ENCODE assay signal across 15 cellular contexts in the genomic region with DNA sequence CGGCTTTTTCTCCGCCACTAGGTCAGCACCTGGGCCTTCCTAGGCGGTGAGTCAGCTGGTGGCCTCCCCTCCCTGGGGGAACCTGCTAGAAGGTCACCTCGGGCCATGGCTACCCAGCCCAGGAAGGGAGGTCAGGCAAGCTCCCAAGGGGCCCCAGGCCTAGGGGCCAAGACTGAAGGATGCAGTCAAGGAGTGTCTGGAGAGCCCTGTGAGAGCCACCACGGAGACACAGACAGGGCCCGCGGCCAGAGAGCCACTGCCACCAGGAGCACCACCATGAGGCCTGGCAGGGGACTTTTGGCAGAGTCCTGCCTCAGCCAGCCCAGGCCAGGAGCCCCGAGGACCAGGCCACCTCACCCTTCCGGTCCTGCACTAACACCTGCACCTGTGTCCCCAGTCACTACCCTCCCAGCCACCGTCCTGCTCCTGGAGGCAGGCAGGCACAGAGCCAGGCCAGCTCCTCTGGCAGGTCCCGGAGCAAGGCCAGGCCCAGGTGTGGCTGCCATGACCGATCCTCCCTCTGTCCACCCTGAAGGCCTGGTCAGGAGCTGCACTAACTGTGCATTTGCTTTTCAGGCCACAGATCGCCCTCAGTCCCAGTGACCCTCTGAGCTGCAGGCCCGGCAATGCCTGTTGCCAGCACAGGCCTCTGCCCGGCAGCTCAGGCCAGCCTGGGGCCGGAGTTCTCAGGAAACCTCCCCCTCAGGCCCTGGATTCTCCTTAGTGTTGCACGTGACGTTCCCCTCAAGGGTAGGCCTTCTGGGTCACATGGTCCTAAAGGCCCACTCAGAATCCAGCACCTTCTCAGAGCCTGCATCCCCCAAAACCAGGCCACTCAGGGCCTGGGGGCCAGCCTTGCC. TPM values are rescaled to one million over a fixed set of nuclear protein-coding genes. Genes with fewer than 3 reads are reported as not detected.
DNase-seq lines count a peak whose midpoint lies in the region; ATAC-seq and TF ChIP-seq lines count a peak whose summit lies in the region.
"Had no signal": no experiment of that assay in that cellular context is flagged by ENCODE, and none has a peak within 500 bp of the region (broad histone marks: within the 10 kb centered on the region; RNA-seq: fewer than 3 reads in every experiment).

No MANE protein-coding gene starts in this region.

- H3K9me3 ChIP-seq in BLaER1 (no peaks in the 10 kb centered on the region), trophoblast cell (ENCODE audit: insufficient read depth, low read depth, low read length) (peaks cover 1% of the 10 kb centered on the region)
- H3K9me3 ChIP-seq: neutrophil had no signal

- no TSS peak for BruUV-seq in MCF 10A (replicated peaks; lab: Mats Ljungman, UMichigan)

- H3K4me3 ChIP-seq in BLaER1 (peak overlapping the region; percentile 46), trophoblast cell (ENCODE audit: low read depth, low read length) (no peak overlapping the region)
- H3K4me3 ChIP-seq: coronary artery had no signal

- DNase-seq in activated B cell treated with CpG ODN at 0.5 μM for 24 hours (no peak), kidney tubule cell (ENCODE audit: low spot score) (peak; percentile 58), trophoblast cell (peak; percentile 92), MCF 10A (ENCODE audit: unreplicated experiment) (no peak), NCI-H1694 treated with DMSO at 0.1 percent for 48 hours (lab: John Stamatoyannopoulos, UW) (no peak), posterior vena cava (ENCODE audit: low spot score) (no peak)
- DNase-seq: amniotic stem cell; HCEC 1CT; NCI-H1092; NK-92 treated with Interleukin-12 subunit alpha and Interleukin-12 subunit beta, amount 100 ng/mL, for 24 hours had no signal

- H3K23ac ChIP-seq in trophoblast cell (ENCODE audit: low read length): no peak overlapping the region

- H3K36me3 Mint-ChIP-seq in activated B cell treated with CpG ODN at 0.5 μM for 24 hours (ENCODE audit: low read depth) (peaks cover 15% of the 10 kb centered on the region), MCF 10A (ENCODE audit: insufficient read depth, unreplicated experiment) (peaks cover 4% of the 10 kb centered on the region)

- no peak overlapping the region for H3K4ac ChIP-seq in trophoblast cell (ENCODE audit: low read depth, low read length)

- H4K91ac ChIP-seq in trophoblast cell (ENCODE audit: low read depth, low read length): no peak overlapping the region

- H3K79me2 ChIP-seq in trophoblast cell (ENCODE audit: control insufficient read depth, insufficient read depth, low read length, poor library complexity): peaks cover 3% of the 10 kb centered on the region

- H3K4me1 ChIP-seq in BLaER1 (peaks cover 85% of the 10 kb centered on the region), trophoblast cell (ENCODE audit: control insufficient read depth in 1 of 2, insufficient read depth in 2 of 2, low read length in 2 of 2) (peaks cover 24 to 28% of the 10 kb centered on the region in 2 experiments)

- peaks cover 33% of the 10 kb centered on the region for H3K36me3 ChIP-seq in BLaER1
- H3K36me3 ChIP-seq in trophoblast cell (ENCODE audit: control insufficient read depth in 1 of 2, insufficient read depth in 2 of 2, low read length in 2 of 2): peaks cover 15 to 25% of the 10 kb centered on the region in 2 experiments
- H3K36me3 ChIP-seq: neutrophil had no signal

- no peak overlapping the region for H4K8ac ChIP-seq in trophoblast cell (ENCODE audit: low read depth, low read length)

- no CpG with 5 or more reads among the region's 18 CpGs for WGBS in trophoblast cell (ENCODE audit: extremely low coverage, insufficient coverage, insufficient read length)

- H3K27me3 ChIP-seq in BLaER1: no peaks in the 10 kb centered on the region
- no peaks in the 10 kb centered on the region for H3K27me3 ChIP-seq in trophoblast cell (ENCODE audit: insufficient read depth, low read length)

- H3K4me2 ChIP-seq in BLaER1 (peak overlapping the region; percentile 91), trophoblast cell (ENCODE audit: low read length) (no peak overlapping the region)

- POLR2A ChIA-PET in activated B cell treated with CpG ODN at 0.5 μM for 24 hours (lab: Charles Lee) (interaction anchor here (0.6 kb wide), 2 partner anchors 263 to 906 kb away, joined by 3 to 4 read pairs; no protein-coding TSS in a partner anchor), MCF 10A (lab: Yijun Ruan, JAX) (no interaction called here)

- no peak overlapping the region for H2AFZ ChIP-seq in trophoblast cell (ENCODE audit: insufficient read depth, low read length, poor library complexity)

- intact Hi-C loops in activated B cell treated with CpG ODN at 0.5 μM for 24 hours (cut with micrococcal nuclease) (no loop called here), MCF 10A (cut with micrococcal nuclease) (no loop called here), posterior vena cava (cut with DNase I) (no loop called here)

- peaks cover 9% of the 10 kb centered on the region for H3K79me1 ChIP-seq in trophoblast cell (ENCODE audit: low read length)

- CTCF ChIA-PET in activated B cell treated with CpG ODN at 0.5 μM for 24 hours (lab: Charles Lee) (interaction anchor here (1.0 kb wide), 1 partner anchor 24 kb away, joined by 3 read pairs; no protein-coding TSS in a partner anchor), MCF 10A (lab: Yijun Ruan, JAX) (interaction anchor here (0.5 to 2.3 kb wide), 4 partner anchors 34 to 1023 kb away, joined by 3 to 8 read pairs (median 4); no protein-coding TSS in a partner anchor)

- no peak for ATAC-seq in activated B cell treated with CpG ODN at 0.5 μM for 24 hours (ENCODE audit: low read depth)
- ATAC-seq in GM19328 (IDR thresholded peaks at IDR 0.05; ENCODE audit: unreplicated experiment): no peak

- H3K9me3 Mint-ChIP-seq in activated B cell treated with CpG ODN at 0.5 μM for 24 hours: no peaks in the 10 kb centered on the region
- no peaks in the 10 kb centered on the region for H3K9me3 Mint-ChIP-seq in MCF 10A (ENCODE audit: unreplicated experiment)
- H3K9me3 Mint-ChIP-seq: activated T-helper 1 cell treated with anti-CD3 and anti-CD28 coated beads, Interleukin-12 subunit alpha, Interleukin-12 subunit beta, Interleukin-2, Interleukin-4 antibody, amounts not matched to agents 30 ng/mL and 10 ng/mL and 1 ng/mL, durations not matched to agents 14 hours and 24 hours and 36 hours had no signal

- peaks cover 7% of the 10 kb centered on the region for H4K20me1 ChIP-seq in BLaER1

- no peaks in the 10 kb centered on the region for H3K27me3 Mint-ChIP-seq in activated B cell treated with CpG ODN at 0.5 μM for 24 hours
- no peaks in the 10 kb centered on the region for H3K27me3 Mint-ChIP-seq in MCF 10A (ENCODE audit: insufficient read depth, unreplicated experiment)

- H3K18ac ChIP-seq in trophoblast cell (ENCODE audit: low read length): no peak overlapping the region

- H2BK5ac ChIP-seq in trophoblast cell (ENCODE audit: low read depth, low read length, poor library complexity): no peak overlapping the region

- peak overlapping the region; percentile 76 for H3K4me3 Mint-ChIP-seq in activated B cell treated with CpG ODN at 0.5 μM for 24 hours
- no peak overlapping the region for H3K4me3 Mint-ChIP-seq in MCF 10A (ENCODE audit: unreplicated experiment)
- H3K4me3 Mint-ChIP-seq: activated T-helper 1 cell treated with anti-CD3 and anti-CD28 coated beads, Interleukin-12 subunit alpha, Interleukin-12 subunit beta, Interleukin-2, Interleukin-4 antibody, amounts not matched to agents 30 ng/mL and 10 ng/mL and 1 ng/mL, durations not matched to agents 14 hours and 24 hours and 36 hours had no signal

- H4K12ac ChIP-seq in trophoblast cell (ENCODE audit: low read depth, low read length): no peak overlapping the region

- no peak overlapping the region for H2AK5ac ChIP-seq in trophoblast cell (ENCODE audit: low read length)

- H3K14ac ChIP-seq in trophoblast cell (ENCODE audit: low read length): no peak overlapping the region

- H2BK120ac ChIP-seq in trophoblast cell (ENCODE audit: insufficient read depth, low read length, poor library complexity): no peak overlapping the region

- peak overlapping the region; percentile 89 for H3K27ac ChIP-seq in BLaER1
- H3K27ac ChIP-seq in trophoblast cell (ENCODE audit: low read depth, low read length): no peak overlapping the region
- H3K27ac ChIP-seq: coronary artery, neutrophil had no signal

- peak overlapping the region; percentile 75 for H3K9ac ChIP-seq in BLaER1
- H3K9ac ChIP-seq in trophoblast cell (ENCODE audit: low read length): no peak overlapping the region

- no peak overlapping the region for H2BK12ac ChIP-seq in trophoblast cell (ENCODE audit: low read length)

- TF ChIP-seq CTCF in activated B cell treated with CpG ODN at 0.5 μM for 24 hours (IDR thresholded peaks at IDR 0.05) (no peak), MCF 10A (IDR thresholded peaks at IDR 0.05; ENCODE audit: unreplicated experiment) (no peak)

- H3K4me1 Mint-ChIP-seq in activated B cell treated with CpG ODN at 0.5 μM for 24 hours: peaks cover 68% of the 10 kb centered on the region
- peaks cover 7% of the 10 kb centered on the region for H3K4me1 Mint-ChIP-seq in MCF 10A (ENCODE audit: insufficient read depth, unreplicated experiment)

- H3K27ac Mint-ChIP-seq in activated B cell treated with CpG ODN at 0.5 μM for 24 hours: peak overlapping the region; percentile 24
- H3K27ac Mint-ChIP-seq in MCF 10A (ENCODE audit: low read depth, unreplicated experiment): no peak overlapping the region
- H3K27ac Mint-ChIP-seq: activated T-helper 1 cell treated with anti-CD3 and anti-CD28 coated beads, Interleukin-12 subunit alpha, Interleukin-12 subunit beta, Interleukin-2, Interleukin-4 antibody, amounts not matched to agents 30 ng/mL and 10 ng/mL and 1 ng/mL, durations not matched to agents 14 hours and 24 hours and 36 hours had no signal

RNA-seq across cellular contexts. Expression of a gene that starts 6.9 kb away (rescaled TPM):
- 1.6 and 2.0 TPM in 2 replicates for total RNA-seq in activated B cell treated with CpG ODN at 0.5 μM for 24 hours
- polyA plus RNA-seq in trophoblast cell (2013): 7.2 and 7.5 TPM in 2 replicates
- 3.4 and 4.0 TPM in 2 replicates for total RNA-seq in MCF 10A (2022)
- 10 to 100 TPM in 1 of 2 donors, 1 to 10 TPM in 1; 8.3 to 10.2 TPM for total RNA-seq in posterior vena cava

RNA-seq across cellular contexts. Expression of a gene that starts 43.8 kb away (rescaled TPM):
- total RNA-seq in activated B cell treated with CpG ODN at 0.5 μM for 24 hours: 46.7 and 50.7 TPM in 2 replicates
- polyA plus RNA-seq in trophoblast cell (2013): 5.1 and 5.4 TPM in 2 replicates
- 4.5 and 5.1 TPM in 2 replicates for total RNA-seq in MCF 10A (2022)
- 10 to 100 TPM; 31.9 to 32.4 TPM for total RNA-seq in posterior vena cava

Comparison
In these comparisons a context has a peak if more than half of its experiments do, and no peak if none do; other contexts are left out.
1. DNase-seq: peak in kidney tubule cell (single experiment) and trophoblast cell (2 of 2); none in activated B cell treated with CpG ODN at 0.5 μM for 24 hours (single experiment), MCF 10A (single experiment), NCI-H1694 treated with DMSO at 0.1 percent for 48 hours (single experiment) and posterior vena cava (single experiment).